24 cellular contexts compared by ENCODE assay signal in the genomic region with DNA sequence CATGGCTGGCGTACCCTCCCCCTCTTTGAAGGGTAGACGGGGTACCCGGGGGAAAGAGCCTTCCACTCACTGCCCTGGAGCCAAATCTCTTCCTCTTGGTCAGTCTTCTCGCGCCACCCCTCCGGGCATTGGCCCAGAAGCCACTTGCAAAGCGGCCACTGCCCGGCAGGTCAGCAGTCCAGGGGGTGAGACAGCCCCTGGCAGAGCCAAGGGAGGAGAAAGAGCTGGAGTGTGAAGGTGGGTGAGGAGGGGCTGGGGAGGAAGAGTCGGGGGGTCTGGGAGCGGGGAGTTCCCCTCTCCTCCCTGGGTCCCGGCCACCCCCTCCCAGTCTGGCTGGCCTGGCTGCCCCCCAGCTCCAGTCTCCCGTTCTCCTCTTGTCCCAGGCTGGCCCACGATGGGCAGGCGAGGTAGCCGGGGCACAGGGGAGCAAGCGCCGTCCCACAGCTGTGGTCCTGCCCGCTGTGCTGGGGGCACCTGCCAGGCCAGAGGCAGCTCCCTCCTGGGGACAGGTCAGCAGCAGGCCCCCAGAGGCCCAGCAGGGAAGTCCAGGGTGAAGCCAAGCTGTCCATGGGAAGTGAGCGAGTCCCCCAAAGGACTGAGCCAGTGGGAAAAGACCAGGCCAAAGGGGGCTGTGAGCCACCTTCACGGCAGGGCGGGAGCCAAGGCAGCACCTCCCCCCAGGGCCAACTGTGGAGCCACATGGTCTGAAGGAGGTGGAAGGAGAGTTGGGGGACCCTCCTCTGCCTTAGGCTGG. TPM values are rescaled to one million over a fixed set of nuclear protein-coding genes. Genes with fewer than 3 reads are reported as not detected.
"Had no signal": no experiment of that assay in that cellular context is flagged by ENCODE, and none has a peak within 500 bp of the region (broad histone marks: within the 10 kb centered on the region; RNA-seq: fewer than 3 reads in every experiment).

No MANE protein-coding gene starts in this region.

- H3K9me3 Mint-ChIP-seq: activated CD8-positive, alpha-beta T cell treated with anti-CD3 and anti-CD28 coated beads for 36 hours; activated naive CD4-positive, alpha-beta T cell treated with anti-CD3 and anti-CD28 coated beads, Interleukin-2, amount 10 ng/mL, durations not matched to agents 7 days and 5 days; activated naive CD8-positive, alpha-beta T cell treated with anti-CD3 and anti-CD28 coated beads for 36 hours; activated T-helper 1 cell treated with anti-CD3 and anti-CD28 coated beads, Interleukin-12 subunit alpha, Interleukin-12 subunit beta, Interleukin-2, Interleukin-4 antibody, amounts not matched to agents 30 ng/mL and 10 ng/mL and 1 ng/mL, durations not matched to agents 14 hours and 24 hours and 36 hours; T-cell had no signal

- H3K4me1 ChIP-seq: Peyer's patch had no signal

- H3K27ac ChIP-seq: brain microvascular endothelial cell, Peyer's patch, RWPE1, SJCRH30 had no signal

- H3K36me3 ChIP-seq: brain microvascular endothelial cell, Peyer's patch, SJCRH30 had no signal

- H3K4me3 Mint-ChIP-seq: activated CD8-positive, alpha-beta T cell treated with anti-CD3 and anti-CD28 coated beads for 36 hours; activated naive CD4-positive, alpha-beta T cell treated with anti-CD3 and anti-CD28 coated beads, Interleukin-2, amount 10 ng/mL, durations not matched to agents 7 days and 5 days; activated naive CD8-positive, alpha-beta T cell treated with anti-CD3 and anti-CD28 coated beads for 36 hours; activated T-helper 1 cell treated with anti-CD3 and anti-CD28 coated beads, Interleukin-12 subunit alpha, Interleukin-12 subunit beta, Interleukin-2, Interleukin-4 antibody, amounts not matched to agents 30 ng/mL and 10 ng/mL and 1 ng/mL, durations not matched to agents 14 hours and 24 hours and 36 hours; T-cell had no signal

- DNase-seq: activated CD4-positive, CD25-positive, alpha-beta regulatory T cell; activated CD8-positive, alpha-beta memory T cell treated with anti-CD3 and anti-CD28 coated beads, Interleukin-2, amount 50 U/mL, for 4 hours; activated CD8-positive, alpha-beta T cell treated with anti-CD3 and anti-CD28 coated beads for 36 hours; activated gamma-delta T cell; activated naive CD4-positive, alpha-beta T cell treated with anti-CD3 and anti-CD28 coated beads, Interleukin-2, amount 10 ng/mL, durations not matched to agents 7 days and 5 days; activated naive CD8-positive, alpha-beta T cell treated with anti-CD3 and anti-CD28 coated beads for 36 hours; brain microvascular endothelial cell; Kasumi-1; KBM-7; NCI-H1105 treated with DMSO at 0.1 percent for 48 hours; NCI-H1436 treated with DMSO at 0.1 percent for 48 hours; NCI-H187; NCI-H2081; NCI-H510A treated with DMSO at 0.1 percent for 48 hours; NCI-H69; SJCRH30; T-cell; T-helper 2 cell; T1000 had no signal

- H3K9me3 ChIP-seq: Peyer's patch, SJCRH30 had no signal

- H3K27ac Mint-ChIP-seq: activated CD8-positive, alpha-beta T cell treated with anti-CD3 and anti-CD28 coated beads for 36 hours; activated naive CD4-positive, alpha-beta T cell treated with anti-CD3 and anti-CD28 coated beads, Interleukin-2, amount 10 ng/mL, durations not matched to agents 7 days and 5 days; activated naive CD8-positive, alpha-beta T cell treated with anti-CD3 and anti-CD28 coated beads for 36 hours; activated T-helper 1 cell treated with anti-CD3 and anti-CD28 coated beads, Interleukin-12 subunit alpha, Interleukin-12 subunit beta, Interleukin-2, Interleukin-4 antibody, amounts not matched to agents 30 ng/mL and 10 ng/mL and 1 ng/mL, durations not matched to agents 14 hours and 24 hours and 36 hours; T-cell had no signal

- H3K4me1 Mint-ChIP-seq: activated naive CD4-positive, alpha-beta T cell treated with anti-CD3 and anti-CD28 coated beads, Interleukin-2, amount 10 ng/mL, durations not matched to agents 7 days and 5 days; activated naive CD8-positive, alpha-beta T cell treated with anti-CD3 and anti-CD28 coated beads for 36 hours; T-cell had no signal

- ATAC-seq: activated CD8-positive, alpha-beta T cell treated with anti-CD3 and anti-CD28 coated beads for 36 hours; T-cell had no signal

- H3K4me3 ChIP-seq: Peyer's patch, SJCRH30 had no signal

- H3K27me3 Mint-ChIP-seq: activated CD8-positive, alpha-beta T cell treated with anti-CD3 and anti-CD28 coated beads for 36 hours; activated naive CD8-positive, alpha-beta T cell treated with anti-CD3 and anti-CD28 coated beads for 36 hours had no signal

- H3K36me3 Mint-ChIP-seq: activated naive CD4-positive, alpha-beta T cell treated with anti-CD3 and anti-CD28 coated beads, Interleukin-2, amount 10 ng/mL, durations not matched to agents 7 days and 5 days; activated naive CD8-positive, alpha-beta T cell treated with anti-CD3 and anti-CD28 coated beads for 36 hours; T-cell had no signal

- H3K27me3 ChIP-seq: brain microvascular endothelial cell, Peyer's patch, SJCRH30 had no signal

RNA-seq across cellular contexts. Expression of a gene that starts 21.6 kb away (rescaled TPM):
- total RNA-seq: cardiac septum, Peyer's patch, Right ventricle myocardium superior had no signal

RNA-seq across cellular contexts. Expression of a gene that starts 48.2 kb away (rescaled TPM):
- total RNA-seq: activated T-helper 1 cell treated with anti-CD3 and anti-CD28 coated beads, Interleukin-12 subunit alpha, Interleukin-12 subunit beta, Interleukin-2, Interleukin-4 antibody, amounts not matched to agents 30 ng/mL and 10 ng/mL and 1 ng/mL, durations not matched to agents 14 hours and 24 hours and 36 hours; SJCRH30 had no signal
